14 cellular contexts compared by ENCODE assay signal in the genomic region with DNA sequence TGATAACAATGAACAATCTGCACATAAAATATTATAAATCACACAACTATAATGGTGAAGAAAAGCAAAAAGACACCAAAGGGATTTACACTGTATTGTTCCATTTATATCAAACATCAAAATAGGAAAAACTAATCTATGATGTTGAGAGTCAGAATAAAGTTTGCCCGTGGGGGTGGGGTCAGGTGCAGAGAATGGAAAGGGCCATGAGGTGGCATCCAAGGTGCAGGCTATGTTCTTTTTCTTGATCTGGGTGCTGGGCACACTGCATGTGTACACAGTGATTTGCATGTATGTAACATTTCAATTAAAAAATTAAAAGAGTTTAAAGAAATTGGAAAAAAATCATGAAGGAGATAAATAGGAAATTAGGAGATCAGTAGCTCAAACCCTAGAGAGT.
"Had no signal": no experiment of that assay in that cellular context is flagged by ENCODE, and none has a peak within 500 bp of the region (broad histone marks: within the 10 kb centered on the region; RNA-seq: fewer than 3 reads in every experiment).

No MANE protein-coding gene starts in this region.

- H3K27ac ChIP-seq: coronary artery, esophagus squamous epithelium, thyroid gland had no signal

- H3K4me3 ChIP-seq: coronary artery, esophagus squamous epithelium, thyroid gland had no signal

- DNase-seq: activated CD4-positive, alpha-beta T cell treated with anti-CD3 and anti-CD28 coated beads, Interleukin-2, amount 50 U/mL, for 1 hour; activated CD8-positive, alpha-beta memory T cell treated with anti-CD3 and anti-CD28 coated beads for 24 hours; activated gamma-delta T cell treated with Interleukin-2 at 50 U/mL for 16 hours; activated naive CD8-positive, alpha-beta T cell treated with anti-CD3 and anti-CD28 coated beads, Interleukin-2, amount 10 ng/mL, durations not matched to agents 7 days and 5 days; esophagus squamous epithelium; glutamatergic neuron; kidney glomerular epithelial cell; mesenchymal stem cell; natural killer cell; stimulated activated CD4-positive, alpha-beta T cell treated with anti-CD3 and anti-CD28 coated beads, Interleukin-12 subunit alpha, Interleukin-12 subunit beta, amount 100 ng/mL, for 4 hours; stimulated activated CD4-positive, alpha-beta T cell treated with anti-CD3 and anti-CD28 coated beads, Interleukin-2, amount 100 ng/mL, for 24 hours; thyroid gland had no signal

- ATAC-seq: activated CD4-positive, CD25-positive, alpha-beta regulatory T cell treated with anti-CD3 and anti-CD28 coated beads, Interleukin-2, amount 50 U/mL, for 24 hours; natural killer cell had no signal
